Comparison of ENCODE assay signal across 8 cellular contexts in genomic region chr17:7686221-7687071, GRCh38. TPM values are rescaled to one million over a fixed set of nuclear protein-coding genes. Genes with fewer than 3 reads are reported as not detected.
DNase-seq lines count a peak whose midpoint lies in the region; ATAC-seq and TF ChIP-seq lines count a peak whose summit lies in the region.

No MANE protein-coding gene starts in this region.

- peaks cover 25% of the 10 kb centered on the region for H3K4me1 ChIP-seq in adipocyte (ENCODE audit: control insufficient read depth, insufficient read depth, low read length)
- peaks cover 29% of the 10 kb centered on the region for H3K4me1 ChIP-seq in psoas muscle
- H3K4me1 ChIP-seq in urinary bladder (ENCODE audit: insufficient read depth): no peaks in the 10 kb centered on the region

- intact Hi-C loops in left cardiac atrium (cut with DNase I): loop anchor here (2.0 to 10.0 kb wide), 2 partner anchors 52 to 58 kb away; partner anchors contain the start of gene SHBG (in 1 of the 2)
- intact Hi-C loops in psoas muscle (cut with DNase I): loop anchor here in 1 of 2 donors (5.0 to 10.0 kb wide), 2 partner anchors 104 to 252 kb away; partner anchors contain the start of genes FGF11, MPDU1 and TMEM102

- WGBS in psoas muscle, 3 donors: 0% methylated on average over 30 of the region's 30 CpGs
- under 1% methylated on average over 30 of the region's 30 CpGs for WGBS in urinary bladder

- ATAC-seq in HG02610 (IDR thresholded peaks at IDR 0.05; ENCODE audit: unreplicated experiment) (peak; percentile 49), left cardiac atrium (peak; percentile 62 to 66), psoas muscle (peak; percentile 59 to 73 (median 64))

- H3K27ac ChIP-seq in psoas muscle: peak overlapping the region; percentile 98
- H3K27ac ChIP-seq in urinary bladder (ENCODE audit: low read depth): peak overlapping the region; percentile 77

- H3K9me3 ChIP-seq in adipocyte (ENCODE audit: control insufficient read depth, low read length) (no peaks in the 10 kb centered on the region), psoas muscle (no peaks in the 10 kb centered on the region)

- peak overlapping the region; percentile 100 for H3K9ac ChIP-seq in adipocyte (ENCODE audit: low read length)

- DNase-seq in GM06990 (ENCODE audit: extremely low read depth, insufficient read length): peak; percentile 81
- peak; percentile 90 for DNase-seq in NCI-H1105 (lab: John Stamatoyannopoulos, UW)
- peak; percentile 85 for DNase-seq in SW480 (ENCODE audit: low spot score)
- DNase-seq in adipocyte (ENCODE audit: low read depth): peak; percentile 92
- peak; percentile 80 for DNase-seq in left cardiac atrium
- DNase-seq in psoas muscle: peak; percentile 75 to 90

- no peaks in the 10 kb centered on the region; the same call in none of the 2 replicates for H3K36me3 ChIP-seq in GM06990 (ENCODE audit: control insufficient read depth, insufficient read depth, low read length)
- H3K36me3 ChIP-seq in adipocyte (ENCODE audit: control insufficient read depth, insufficient read depth, low read length, severe bottlenecking): no peaks in the 10 kb centered on the region
- peaks cover 0 to 12% of the 10 kb centered on the region in 2 donors for H3K36me3 ChIP-seq in psoas muscle (ENCODE audit: insufficient read depth in 1 of 2, low read depth in 1 of 2)
- H3K36me3 ChIP-seq in urinary bladder (ENCODE audit: insufficient read depth): no peaks in the 10 kb centered on the region

- peak overlapping the region; percentile 100 for H3K4me3 ChIP-seq in GM06990 (replicated peaks; ENCODE audit: low read depth, low read length)
- peak overlapping the region; percentile 100 for H3K4me3 ChIP-seq in adipocyte (ENCODE audit: low read length)
- peak overlapping the region; percentile 88 for H3K4me3 ChIP-seq in psoas muscle
- H3K4me3 ChIP-seq in urinary bladder (ENCODE audit: low read depth, low read length): peak overlapping the region; percentile 81

- H3K27me3 ChIP-seq in GM06990 (replicated peaks; ENCODE audit: control insufficient read depth, insufficient read depth, low read length) (no peaks in the 10 kb centered on the region), adipocyte (replicated peaks; ENCODE audit: control insufficient read depth, insufficient read depth, low read length) (no peaks in the 10 kb centered on the region), psoas muscle (ENCODE audit: insufficient read depth in 3 of 3, low read length in 2 of 3) (no peaks in the 10 kb centered on the region)

- no peak for TF ChIP-seq CTCF in GM06990 (IDR thresholded peaks at IDR 0.05; ENCODE audit: insufficient read depth, low read length, poor library complexity, severe bottlenecking)
- TF ChIP-seq CTCF in psoas muscle (IDR thresholded peaks at IDR 0.05): no peak

RNA-seq across cellular contexts. Expression of gene TP53, which starts 0.8 kb away (rescaled TPM):
- total RNA-seq in left cardiac atrium (10 to 100 TPM; 18.5 to 23.7 TPM), psoas muscle (10 to 100 TPM; 18.1 to 36.7 (median 19.4) TPM), urinary bladder (17.9 TPM)
- polyA plus RNA-seq in psoas muscle (10 to 100 TPM in 2 of 3 donors, 1 to 10 TPM in 1; 7.4 to 15.7 (median 10.6) TPM), urinary bladder (31.8 TPM)

RNA-seq across cellular contexts. Expression of gene WRAP53, which starts 1.8 kb away (rescaled TPM):
- total RNA-seq in left cardiac atrium: 1 to 10 TPM; 3.7 to 6.0 TPM
- total RNA-seq in psoas muscle: 1 to 10 TPM; 4.5 to 6.6 (median 5.0) TPM
- 10 to 100 TPM in 2 of 3 donors, 1 to 10 TPM in 1; 6.5 to 14.4 (median 11.2) TPM for polyA plus RNA-seq in psoas muscle
- 4.1 TPM for total RNA-seq in urinary bladder
- 7.7 TPM for polyA plus RNA-seq in urinary bladder

RNA-seq across cellular contexts. Expression of gene EFNB3, which starts 18.6 kb away (rescaled TPM):
- total RNA-seq in left cardiac atrium: 1 to 10 TPM; 1.1 to 1.4 TPM
- under 1 TPM in 3 of 4 donors, not detected in 1; 0.11 to 0.37 (median 0.17) TPM for total RNA-seq in psoas muscle
- polyA plus RNA-seq in psoas muscle: under 1 TPM in 2 of 3 donors, not detected in 1; 0.09 to 0.12 TPM
- 3.3 TPM for total RNA-seq in urinary bladder
- polyA plus RNA-seq in urinary bladder: 0.86 TPM

RNA-seq across cellular contexts. Expression of gene DNAH2, which starts 31.1 kb away (rescaled TPM):
- total RNA-seq in left cardiac atrium: under 1 TPM; 0.05 to 0.24 TPM
- total RNA-seq in psoas muscle: under 1 TPM; 0.04 to 0.10 (median 0.05) TPM
- under 1 TPM; 0.01 to 0.10 (median 0.08) TPM for polyA plus RNA-seq in psoas muscle
- total RNA-seq in urinary bladder: 0.11 TPM
- polyA plus RNA-seq in urinary bladder: 0.16 TPM

RNA-seq across cellular contexts. Expression of gene ATP1B2, which starts 35.7 kb away (rescaled TPM):
- total RNA-seq in left cardiac atrium (1 to 10 TPM; 1.8 to 3.7 TPM), psoas muscle (1 to 10 TPM in 2 of 4 donors, under 1 TPM in 2; 0.78 to 5.7 (median 1.3) TPM), urinary bladder (4.9 TPM)
- polyA plus RNA-seq in psoas muscle (1 to 10 TPM in 1 of 3 donors, under 1 TPM in 2; 0.36 to 1.0 (median 0.51) TPM), urinary bladder (6.4 TPM)

Comparison
In these comparisons a context has a peak if more than half of its experiments do, and no peak if none do; other contexts are left out.
1. Peak in every context shown above with its lines: DNase-seq, ATAC-seq, H3K4me3 ChIP-seq and H3K27ac ChIP-seq.